Comparison of ENCODE assay signal across 2 cellular contexts in genomic region chr11:69376155-69377028, GRCh38.
TF ChIP-seq lines count a peak whose summit lies in the region.

No MANE protein-coding gene starts in this region.

TF ChIP-seq in K562, 482 proteins besides CTCF, POLR2A, EP300 and RAD21 (continued from another document):
- TF ChIP-seq ZNF407 (IDR thresholded peaks at IDR 0.05; ENCODE audit: low read depth), result no peak
- TF ChIP-seq ZNF785 (CRISPR knock-in tag; IDR thresholded peaks at IDR 0.05), result no peak
- no peak for TF ChIP-seq TRIM28 (IDR thresholded peaks at IDR 0.05)
- TF ChIP-seq NFE2L1 (tag; IDR thresholded peaks at IDR 0.05; ENCODE audit: borderline replicate concordance, low read depth), result no peak
- peak; percentile 89 for TF ChIP-seq ZNF24 (IDR thresholded peaks at IDR 0.05)
- 0 out of 2 replicates have a peak, but pooled peaks have one; percentile 16 for TF ChIP-seq CBFA2T3 (IDR thresholded peaks at IDR 0.05)
- no peak for TF ChIP-seq TOE1 (IDR thresholded peaks at IDR 0.05; ENCODE audit: borderline replicate concordance)
- TF ChIP-seq TOE1 (CRISPR knock-in tag; IDR thresholded peaks at IDR 0.05; ENCODE audit: borderline replicate concordance, low read depth), result no peak
- TF ChIP-seq, protein P1, sequence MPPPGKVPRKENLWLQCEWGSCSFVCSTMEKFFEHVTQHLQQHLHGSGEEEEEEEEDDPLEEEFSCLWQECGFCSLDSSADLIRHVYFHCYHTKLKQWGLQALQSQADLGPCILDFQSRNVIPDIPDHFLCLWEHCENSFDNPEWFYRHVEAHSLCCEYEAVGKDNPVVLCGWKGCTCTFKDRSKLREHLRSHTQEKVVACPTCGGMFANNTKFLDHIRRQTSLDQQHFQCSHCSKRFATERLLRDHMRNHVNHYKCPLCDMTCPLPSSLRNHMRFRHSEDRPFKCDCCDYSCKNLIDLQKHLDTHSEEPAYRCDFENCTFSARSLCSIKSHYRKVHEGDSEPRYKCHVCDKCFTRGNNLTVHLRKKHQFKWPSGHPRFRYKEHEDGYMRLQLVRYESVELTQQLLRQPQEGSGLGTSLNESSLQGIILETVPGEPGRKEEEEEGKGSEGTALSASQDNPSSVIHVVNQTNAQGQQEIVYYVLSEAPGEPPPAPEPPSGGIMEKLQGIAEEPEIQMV (tag; conservative IDR thresholded peaks at IDR 0.05; ENCODE audit: low read depth), result no peak

TF ChIP-seq in SK-N-SH treated with all-trans-retinoic acid at 6 μM for 48 hours, 23 proteins besides CTCF, POLR2A, EP300 and RAD21 (continued from another document):
- TF ChIP-seq, protein P2, sequence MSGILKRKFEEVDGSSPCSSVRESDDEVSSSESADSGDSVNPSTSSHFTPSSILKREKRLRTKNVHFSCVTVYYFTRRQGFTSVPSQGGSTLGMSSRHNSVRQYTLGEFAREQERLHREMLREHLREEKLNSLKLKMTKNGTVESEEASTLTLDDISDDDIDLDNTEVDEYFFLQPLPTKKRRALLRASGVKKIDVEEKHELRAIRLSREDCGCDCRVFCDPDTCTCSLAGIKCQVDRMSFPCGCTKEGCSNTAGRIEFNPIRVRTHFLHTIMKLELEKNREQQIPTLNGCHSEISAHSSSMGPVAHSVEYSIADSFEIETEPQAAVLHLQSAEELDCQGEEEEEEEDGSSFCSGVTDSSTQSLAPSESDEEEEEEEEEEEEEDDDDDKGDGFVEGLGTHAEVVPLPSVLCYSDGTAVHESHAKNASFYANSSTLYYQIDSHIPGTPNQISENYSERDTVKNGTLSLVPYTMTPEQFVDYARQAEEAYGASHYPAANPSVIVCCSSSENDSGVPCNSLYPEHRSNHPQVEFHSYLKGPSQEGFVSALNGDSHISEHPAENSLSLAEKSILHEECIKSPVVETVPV (CRISPR knock-in tag; IDR thresholded peaks at IDR 0.05), result no peak
- TF ChIP-seq BACH2 (CRISPR knock-in tag; IDR thresholded peaks at IDR 0.05; ENCODE audit: borderline replicate concordance) (no peak), ZC3H10 (CRISPR knock-in tag; IDR thresholded peaks at IDR 0.05) (no peak), CSDC2 (CRISPR knock-in tag; IDR thresholded peaks at IDR 0.05) (no peak), ZFP30 (CRISPR knock-in tag; IDR thresholded peaks at IDR 0.05) (no peak), TOX (CRISPR knock-in tag; IDR thresholded peaks at IDR 0.05; ENCODE audit: borderline replicate concordance) (no peak)
